In the genomic region with DNA sequence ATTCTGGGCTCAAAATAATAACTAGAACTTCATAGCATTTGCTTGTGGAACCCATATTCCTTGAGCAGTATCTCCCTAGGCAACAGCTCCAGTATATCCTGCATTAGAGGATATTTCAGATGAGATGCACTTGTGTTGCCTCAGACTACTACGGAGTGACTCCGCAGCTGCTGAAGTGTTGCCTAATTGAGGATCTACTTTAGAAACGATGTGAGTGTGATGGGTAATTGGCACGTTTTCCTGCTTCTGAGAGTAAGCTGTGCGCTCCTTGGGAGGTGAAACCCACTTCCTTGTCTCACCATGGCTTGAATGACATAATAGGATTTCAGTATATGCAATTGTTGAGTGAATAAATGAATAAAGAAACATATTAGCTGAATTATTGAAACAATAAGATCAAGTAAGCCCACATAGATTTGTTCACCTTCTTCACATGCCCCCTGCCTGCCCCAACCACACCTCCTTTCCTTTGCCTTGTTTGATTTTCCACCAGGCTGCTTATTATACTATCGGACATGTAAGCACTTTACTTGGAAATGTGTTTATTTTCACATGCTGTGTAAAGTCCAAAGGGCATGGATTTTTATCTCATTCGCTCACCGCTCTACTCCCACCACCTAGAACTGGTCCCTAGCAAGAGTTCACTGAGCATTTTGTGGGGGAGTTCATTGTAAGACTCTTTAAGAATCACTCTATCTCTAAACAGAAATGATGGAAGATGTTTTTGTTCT, we compare ENCODE assay signal across 2 cellular contexts.
TF ChIP-seq lines count a peak whose summit lies in the region.

No MANE protein-coding gene starts in this region.

TF ChIP-seq in A549, 52 proteins besides CTCF, POLR2A, EP300 and RAD21 (continued from another document):
- TF ChIP-seq REST (IDR thresholded peaks at IDR 0.05) = no peak
- no peak for TF ChIP-seq CBX8 (IDR thresholded peaks at IDR 0.05)
- TF ChIP-seq GATA3 (IDR thresholded peaks at IDR 0.05; ENCODE audit: borderline replicate concordance) = peak; percentile 71
- no peak for TF ChIP-seq NPAS2 (CRISPR knock-in tag; IDR thresholded peaks at IDR 0.05; ENCODE audit: borderline replicate concordance)
- TF ChIP-seq JUN (IDR thresholded peaks at IDR 0.05) = peak in 1 of 2 experiments; percentile 58; a peak in 2 of 5 replicates
- TF ChIP-seq RARB (CRISPR knock-in tag; IDR thresholded peaks at IDR 0.05) = no peak
- TF ChIP-seq TFCP2L1 (CRISPR knock-in tag; IDR thresholded peaks at IDR 0.05) = no peak
- TF ChIP-seq SREBF2 (IDR thresholded peaks at IDR 0.05) = no peak
- no peak for TF ChIP-seq ZNF302 (CRISPR knock-in tag; IDR thresholded peaks at IDR 0.05)
- no peak for TF ChIP-seq HEYL (CRISPR knock-in tag; IDR thresholded peaks at IDR 0.05)
- TF ChIP-seq, protein P1, sequence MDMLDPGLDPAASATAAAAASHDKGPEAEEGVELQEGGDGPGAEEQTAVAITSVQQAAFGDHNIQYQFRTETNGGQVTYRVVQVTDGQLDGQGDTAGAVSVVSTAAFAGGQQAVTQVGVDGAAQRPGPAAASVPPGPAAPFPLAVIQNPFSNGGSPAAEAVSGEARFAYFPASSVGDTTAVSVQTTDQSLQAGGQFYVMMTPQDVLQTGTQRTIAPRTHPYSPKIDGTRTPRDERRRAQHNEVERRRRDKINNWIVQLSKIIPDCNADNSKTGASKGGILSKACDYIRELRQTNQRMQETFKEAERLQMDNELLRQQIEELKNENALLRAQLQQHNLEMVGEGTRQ (IDR thresholded peaks at IDR 0.05) = no peak
- TF ChIP-seq, protein P2, sequence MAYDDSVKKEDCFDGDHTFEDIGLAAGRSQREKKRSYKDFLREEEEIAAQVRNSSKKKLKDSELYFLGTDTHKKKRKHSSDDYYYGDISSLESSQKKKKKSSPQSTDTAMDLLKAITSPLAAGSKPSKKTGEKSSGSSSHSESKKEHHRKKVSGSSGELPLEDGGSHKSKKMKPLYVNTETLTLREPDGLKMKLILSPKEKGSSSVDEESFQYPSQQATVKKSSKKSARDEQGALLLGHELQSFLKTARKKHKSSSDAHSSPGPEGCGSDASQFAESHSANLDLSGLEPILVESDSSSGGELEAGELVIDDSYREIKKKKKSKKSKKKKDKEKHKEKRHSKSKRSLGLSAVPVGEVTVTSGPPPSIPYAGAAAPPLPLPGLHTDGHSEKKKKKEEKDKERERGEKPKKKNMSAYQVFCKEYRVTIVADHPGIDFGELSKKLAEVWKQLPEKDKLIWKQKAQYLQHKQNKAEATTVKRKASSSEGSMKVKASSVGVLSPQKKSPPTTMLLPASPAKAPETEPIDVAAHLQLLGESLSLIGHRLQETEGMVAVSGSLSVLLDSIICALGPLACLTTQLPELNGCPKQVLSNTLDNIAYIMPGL (CRISPR knock-in tag; IDR thresholded peaks at IDR 0.05; ENCODE audit: borderline replicate concordance) = no peak
- TF ChIP-seq BCL3 (IDR thresholded peaks at IDR 0.05) = 0 out of 3 replicates have a peak, but pooled peaks have one; percentile 44
- no peak for TF ChIP-seq ZSCAN20 (CRISPR knock-in tag; IDR thresholded peaks at IDR 0.05)
- no peak for TF ChIP-seq MAFK (IDR thresholded peaks at IDR 0.05; ENCODE audit: partially characterized antibody)
- no peak for TF ChIP-seq RCOR1 (IDR thresholded peaks at IDR 0.05; ENCODE audit: low read depth, low read length)
- TF ChIP-seq PHF8 (IDR thresholded peaks at IDR 0.05; ENCODE audit: borderline replicate concordance, low read depth) = no peak

TF ChIP-seq in HEK293, 187 proteins besides CTCF, POLR2A, EP300 and RAD21 (continued from another document):
- TF ChIP-seq, protein P3, sequence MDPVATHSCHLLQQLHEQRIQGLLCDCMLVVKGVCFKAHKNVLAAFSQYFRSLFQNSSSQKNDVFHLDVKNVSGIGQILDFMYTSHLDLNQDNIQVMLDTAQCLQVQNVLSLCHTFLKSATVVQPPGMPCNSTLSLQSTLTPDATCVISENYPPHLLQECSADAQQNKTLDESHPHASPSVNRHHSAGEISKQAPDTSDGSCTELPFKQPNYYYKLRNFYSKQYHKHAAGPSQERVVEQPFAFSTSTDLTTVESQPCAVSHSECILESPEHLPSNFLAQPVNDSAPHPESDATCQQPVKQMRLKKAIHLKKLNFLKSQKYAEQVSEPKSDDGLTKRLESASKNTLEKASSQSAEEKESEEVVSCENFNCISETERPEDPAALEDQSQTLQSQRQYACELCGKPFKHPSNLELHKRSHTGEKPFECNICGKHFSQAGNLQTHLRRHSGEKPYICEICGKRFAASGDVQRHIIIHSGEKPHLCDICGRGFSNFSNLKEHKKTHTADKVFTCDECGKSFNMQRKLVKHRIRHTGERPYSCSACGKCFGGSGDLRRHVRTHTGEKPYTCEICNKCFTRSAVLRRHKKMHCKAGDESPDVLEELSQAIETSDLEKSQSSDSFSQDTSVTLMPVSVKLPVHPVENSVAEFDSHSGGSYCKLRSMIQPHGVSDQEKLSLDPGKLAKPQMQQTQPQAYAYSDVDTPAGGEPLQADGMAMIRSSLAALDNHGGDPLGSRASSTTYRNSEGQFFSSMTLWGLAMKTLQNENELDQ (tag by site-specific recombination; IDR thresholded peaks at IDR 0.05; ENCODE audit: low read depth) = no peak
- no peak for TF ChIP-seq ZBTB26 (tag by site-specific recombination; optimal IDR thresholded peaks at IDR 0.05)
- peak; percentile 80 for TF ChIP-seq ZBTB17 (tag by site-specific recombination; IDR thresholded peaks at IDR 0.05)
- no peak for TF ChIP-seq ZNF596 (tag by site-specific recombination; IDR thresholded peaks at IDR 0.05)
- no peak for TF ChIP-seq ZNF48 (tag by site-specific recombination; IDR thresholded peaks at IDR 0.05)
- peak; percentile 52; the same call in 1 of the 2 replicates for TF ChIP-seq TRIM28 (IDR thresholded peaks at IDR 0.05; ENCODE audit: borderline replicate concordance, low read length)
- peak; percentile 46; the same call in 1 of the 2 replicates for TF ChIP-seq KLF10 (tag by site-specific recombination; IDR thresholded peaks at IDR 0.05)
- no peak for TF ChIP-seq ZNF426 (tag by site-specific recombination; IDR thresholded peaks at IDR 0.05)
- TF ChIP-seq ZNF488 (tag by site-specific recombination; IDR thresholded peaks at IDR 0.05) = 0 out of 2 replicates have a peak, but pooled peaks have one; percentile 53
- peak; percentile 40; the same call in 1 of the 2 replicates for TF ChIP-seq ZNF660 (tag by site-specific recombination; IDR thresholded peaks at IDR 0.05)
- 0 out of 2 replicates have a peak, but pooled peaks have one; percentile 20 for TF ChIP-seq ZNF558 (tag by site-specific recombination; IDR thresholded peaks at IDR 0.05)
- TF ChIP-seq ZNF366 (tag by site-specific recombination; conservative IDR thresholded peaks at IDR 0.05) = no peak
- peak; percentile 81 for TF ChIP-seq EGR2 (tag by site-specific recombination; IDR thresholded peaks at IDR 0.05; ENCODE audit: low read depth)
- no peak for TF ChIP-seq ZNF350 (tag by site-specific recombination; IDR thresholded peaks at IDR 0.05)
- TF ChIP-seq ZNF214 (tag by site-specific recombination; IDR thresholded peaks at IDR 0.05; ENCODE audit: borderline replicate concordance) = no peak
- no peak for TF ChIP-seq ZNF658 (tag by site-specific recombination; IDR thresholded peaks at IDR 0.05)
- no peak for TF ChIP-seq ZBTB11 (tag by site-specific recombination; conservative IDR thresholded peaks at IDR 0.05; ENCODE audit: low read depth)
- TF ChIP-seq GLI2 (tag by site-specific recombination; IDR thresholded peaks at IDR 0.05; ENCODE audit: borderline replicate concordance, low read depth) = no peak
- no peak for TF ChIP-seq ZSCAN5A (tag by site-specific recombination; IDR thresholded peaks at IDR 0.05)
- TF ChIP-seq ZNF677 (tag by site-specific recombination; IDR thresholded peaks at IDR 0.05) = no peak
- TF ChIP-seq, protein P4, sequence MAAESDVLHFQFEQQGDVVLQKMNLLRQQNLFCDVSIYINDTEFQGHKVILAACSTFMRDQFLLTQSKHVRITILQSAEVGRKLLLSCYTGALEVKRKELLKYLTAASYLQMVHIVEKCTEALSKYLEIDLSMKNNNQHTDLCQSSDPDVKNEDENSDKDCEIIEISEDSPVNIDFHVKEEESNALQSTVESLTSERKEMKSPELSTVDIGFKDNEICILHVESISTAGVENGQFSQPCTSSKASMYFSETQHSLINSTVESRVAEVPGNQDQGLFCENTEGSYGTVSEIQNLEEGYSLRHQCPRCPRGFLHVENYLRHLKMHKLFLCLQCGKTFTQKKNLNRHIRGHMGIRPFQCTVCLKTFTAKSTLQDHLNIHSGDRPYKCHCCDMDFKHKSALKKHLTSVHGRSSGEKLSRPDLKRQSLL (tag by site-specific recombination; IDR thresholded peaks at IDR 0.05) = no peak
- TF ChIP-seq OSR2 (tag by site-specific recombination; IDR thresholded peaks at IDR 0.05) = peak; percentile 61
- TF ChIP-seq ZIC2 (tag by site-specific recombination; IDR thresholded peaks at IDR 0.05) = peak; percentile 66; the same call in 1 of the 2 replicates
- peak; percentile 83; the same call in 1 of the 2 replicates for TF ChIP-seq ZNF664 (tag by site-specific recombination; IDR thresholded peaks at IDR 0.05)
- TF ChIP-seq ZBTB21 (tag by site-specific recombination; IDR thresholded peaks at IDR 0.05) = peak; percentile 16; the same call in 1 of the 2 replicates
- no peak for TF ChIP-seq HOXA7 (CRISPR knock-in tag; IDR thresholded peaks at IDR 0.05; ENCODE audit: borderline replicate concordance)
- TF ChIP-seq ZNF747 (tag by site-specific recombination; IDR thresholded peaks at IDR 0.05) = no peak
- TF ChIP-seq ZNF791 (tag by site-specific recombination; IDR thresholded peaks at IDR 0.05) = no peak
- TF ChIP-seq ZFHX2 (tag by site-specific recombination; conservative IDR thresholded peaks at IDR 0.05) = peak; percentile 87
- TF ChIP-seq YY1 (tag by site-specific recombination; IDR thresholded peaks at IDR 0.05) = no peak
- TF ChIP-seq GLIS1 (tag by site-specific recombination; IDR thresholded peaks at IDR 0.05) = peak; percentile 85
- TF ChIP-seq ZSCAN30 (tag by site-specific recombination; IDR thresholded peaks at IDR 0.05) = no peak
- TF ChIP-seq KLF1 (tag by site-specific recombination; IDR thresholded peaks at IDR 0.05) = no peak
- no peak for TF ChIP-seq ZNF514 (tag by site-specific recombination; IDR thresholded peaks at IDR 0.05)
- TF ChIP-seq ZNF600 (tag by site-specific recombination; IDR thresholded peaks at IDR 0.05) = no peak
- TF ChIP-seq ZNF24 (tag by site-specific recombination; IDR thresholded peaks at IDR 0.05) = 0 out of 2 replicates have a peak, but pooled peaks have one; percentile 53
- no peak for TF ChIP-seq BCL11A (tag by site-specific recombination; IDR thresholded peaks at IDR 0.05; ENCODE audit: low read depth)
- no peak for TF ChIP-seq ZNF626 (tag by site-specific recombination; IDR thresholded peaks at IDR 0.05)
- TF ChIP-seq, protein P5, sequence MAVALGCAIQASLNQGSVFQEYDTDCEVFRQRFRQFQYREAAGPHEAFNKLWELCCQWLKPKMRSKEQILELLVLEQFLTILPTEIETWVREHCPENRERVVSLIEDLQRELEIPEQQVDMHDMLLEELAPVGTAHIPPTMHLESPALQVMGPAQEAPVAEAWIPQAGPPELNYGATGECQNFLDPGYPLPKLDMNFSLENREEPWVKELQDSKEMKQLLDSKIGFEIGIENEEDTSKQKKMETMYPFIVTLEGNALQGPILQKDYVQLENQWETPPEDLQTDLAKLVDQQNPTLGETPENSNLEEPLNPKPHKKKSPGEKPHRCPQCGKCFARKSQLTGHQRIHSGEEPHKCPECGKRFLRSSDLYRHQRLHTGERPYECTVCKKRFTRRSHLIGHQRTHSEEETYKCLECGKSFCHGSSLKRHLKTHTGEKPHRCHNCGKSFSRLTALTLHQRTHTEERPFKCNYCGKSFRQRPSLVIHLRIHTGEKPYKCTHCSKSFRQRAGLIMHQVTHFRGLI (tag by site-specific recombination; IDR thresholded peaks at IDR 0.05) = no peak
